Comparison of ENCODE assay signal across 10 cellular contexts in the genomic region with DNA sequence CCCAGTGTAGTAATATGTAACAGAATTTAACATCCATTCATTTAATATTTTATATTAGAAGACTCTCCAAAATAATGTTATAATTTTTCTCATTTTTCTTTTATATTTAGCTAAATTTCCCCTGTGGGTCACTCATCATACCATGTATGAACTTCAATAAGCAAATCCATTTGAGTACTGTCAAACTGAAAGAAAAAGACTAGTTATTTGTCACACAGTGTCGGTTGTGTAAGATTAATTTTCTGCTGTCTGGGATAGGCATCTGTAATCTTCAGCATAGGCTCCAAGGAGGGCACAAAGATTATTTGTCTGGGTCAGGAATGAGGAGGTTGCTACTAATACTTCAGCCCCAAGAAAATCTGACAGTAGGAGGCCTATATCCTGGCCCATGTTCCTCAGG. TPM values are rescaled to one million over a fixed set of nuclear protein-coding genes. Genes with fewer than 3 reads are reported as not detected.
DNase-seq lines count a peak whose midpoint lies in the region; ATAC-seq, FAIRE-seq and TF ChIP-seq lines count a peak whose summit lies in the region.
"Not testable (repeated sequence)": the region's sequence is repeated elsewhere in the genome, so short reads cannot be mapped to it uniquely, and the experiment has no call there.
"Had no signal": no experiment of that assay in that cellular context is flagged by ENCODE, and none has a peak within 500 bp of the region (broad histone marks: within the 10 kb centered on the region; RNA-seq: fewer than 3 reads in every experiment).

No MANE protein-coding gene starts in this region.

- peak overlapping the region; percentile 100 for H3K27ac ChIP-seq in OCI-LY3 (ENCODE audit: low read length)
- not testable (repeated sequence) for H3K27ac ChIP-seq in lung (ENCODE audit: low read depth in 1 of 2, low read length in 1 of 2)

- FAIRE-seq in G401.6 (lab: Jason Lieb, UNC) = peak; percentile 3

- WGBS in lung, 2 donors = 83 to 92% methylated on average over 1 of the region's 1 CpG

- peaks cover 21% of the 10 kb centered on the region for H3K9me3 ChIP-seq in OCI-LY3 (ENCODE audit: insufficient read depth, low read length)
- H3K9me3 ChIP-seq in lung (ENCODE audit: control insufficient read depth in 2 of 2, insufficient read depth in 1 of 2, low read length in 1 of 2) = not testable (repeated sequence)

- not testable (repeated sequence) for H4K20me1 ChIP-seq in OCI-LY3 (ENCODE audit: insufficient read depth, low read length)

- H2AFZ ChIP-seq in OCI-LY3 (ENCODE audit: low read depth, low read length) = not testable (repeated sequence)

- DNase-seq in lung (ENCODE audit: low spot score) = not testable (repeated sequence)

- peak; percentile 33 for ATAC-seq in GM18861 (IDR thresholded peaks at IDR 0.05; ENCODE audit: unreplicated experiment)
- peak; percentile 53 for ATAC-seq in GM19351 (IDR thresholded peaks at IDR 0.05; ENCODE audit: unreplicated experiment)
- peak; percentile 39 for ATAC-seq in GM21576 (IDR thresholded peaks at IDR 0.05; ENCODE audit: unreplicated experiment)
- peak; percentile 41 for ATAC-seq in HG03097 (IDR thresholded peaks at IDR 0.05; ENCODE audit: low FRiP score, unreplicated experiment)
- ATAC-seq in HG03378 (IDR thresholded peaks at IDR 0.05; ENCODE audit: unreplicated experiment) = peak; percentile 33
- not testable (repeated sequence) for ATAC-seq in lung (ENCODE audit: insufficient read depth, low FRiP score)

- H3K27me3 ChIP-seq in OCI-LY3 (ENCODE audit: low read depth, low read length); lung (ENCODE audit: control insufficient read depth, insufficient read depth): not testable (repeated sequence)

- peak overlapping the region; percentile 92 for H3K4me2 ChIP-seq in OCI-LY3 (ENCODE audit: low read length)

- peaks cover 69% of the 10 kb centered on the region for H3K4me1 ChIP-seq in OCI-LY3 (ENCODE audit: low read length)
- H3K4me1 ChIP-seq in lung (ENCODE audit: control insufficient read depth in 2 of 2, insufficient read depth in 2 of 2, low read length in 2 of 2) = not testable (repeated sequence)

- peaks cover 15% of the 10 kb centered on the region for H3K36me3 ChIP-seq in OCI-LY3 (replicated peaks; ENCODE audit: low read depth, low read length)
- not testable (repeated sequence) for H3K36me3 ChIP-seq in lung (ENCODE audit: control insufficient read depth in 2 of 2, insufficient read depth in 2 of 2, low read length in 2 of 2)

- TF ChIP-seq CTCF in OCI-LY3 (IDR thresholded peaks at IDR 0.05; ENCODE audit: low read depth, low read length); lung (IDR thresholded peaks at IDR 0.05; ENCODE audit: control extremely low read depth, extremely low read depth): not testable (repeated sequence)

- H3K9ac ChIP-seq in OCI-LY3 (ENCODE audit: low read length) = peak overlapping the region; percentile 97

- peak overlapping the region; percentile 57 for H3K4me3 ChIP-seq in OCI-LY3 (ENCODE audit: low read length)
- H3K4me3 ChIP-seq in lung = peak overlapping the region; percentile 8

- not testable (repeated sequence) for H3K79me2 ChIP-seq in OCI-LY3 (ENCODE audit: low read length)

RNA-seq across cellular contexts. Expression of a gene that starts 13.1 kb away (rescaled TPM):
- 10 to 100 TPM; 22.3 to 71.6 TPM for total RNA-seq in lung
- polyA plus RNA-seq in lung = 10 to 100 TPM; 13.7 to 47.8 TPM
- total RNA-seq: A172 had no signal
- polyA plus RNA-seq: AG04450 had no signal
